Comparison of ENCODE assay signal across 12 cellular contexts in genomic region chr13:83878691-83879410, GRCh38. TPM values are rescaled to one million over a fixed set of nuclear protein-coding genes. Genes with fewer than 3 reads are reported as not detected.
DNase-seq lines count a peak whose midpoint lies in the region; ATAC-seq and TF ChIP-seq lines count a peak whose summit lies in the region.
"Had no signal": no experiment of that assay in that cellular context is flagged by ENCODE, and none has a peak within 500 bp of the region (broad histone marks: within the 10 kb centered on the region; RNA-seq: fewer than 3 reads in every experiment).

No MANE protein-coding gene starts in this region.

- peaks cover 8% of the 10 kb centered on the region for H3K36me3 Mint-ChIP-seq in brain

- H3K4me3 ChIP-seq in HUES6 (ENCODE audit: low read depth, low read length): peak overlapping the region; percentile 60
- H3K4me3 ChIP-seq: right lobe of liver had no signal

- no peaks in the 10 kb centered on the region for H3K36me3 ChIP-seq in HUES6 (ENCODE audit: control insufficient read depth, insufficient read depth, low read length)
- H3K36me3 ChIP-seq: right lobe of liver had no signal

- H3K9me3 Mint-ChIP-seq in brain: peaks cover 0 to 26% (median 4%) of the 10 kb centered on the region in 5 experiments
- no peaks in the 10 kb centered on the region for H3K9me3 Mint-ChIP-seq in stimulated activated naive CD8-positive, alpha-beta T cell treated with anti-CD3 and anti-CD28 coated beads, Interleukin-15, amount 100 ng/mL, for 72 hours

- DNase-seq in islet precursor cell: peak; percentile 58
- DNase-seq in stimulated activated naive CD8-positive, alpha-beta T cell treated with anti-CD3 and anti-CD28 coated beads, Interleukin-15, amount 100 ng/mL, for 72 hours: no peak
- no peak for DNase-seq in SHP77 treated with DMSO at 0.1 percent for 48 hours (lab: John Stamatoyannopoulos, UW)
- no peak for DNase-seq in NCI-H1694 (lab: John Stamatoyannopoulos, UW)
- DNase-seq: activated CD4-positive, alpha-beta T cell treated with anti-CD3 and anti-CD28 coated beads, Interleukin-2, amount 50 U/mL, for 1 hour; cerebellar nuclear complex; right lobe of liver; stimulated activated naive CD4-positive, alpha-beta T cell had no signal

- peaks cover 27% of the 10 kb centered on the region; the same call in 1 of the 2 replicates for H3K4me1 ChIP-seq in HUES6 (ENCODE audit: control insufficient read depth, insufficient read depth, low read length)
- H3K4me1 ChIP-seq: right lobe of liver had no signal

- H3K27me3 ChIP-seq in HUES6 (ENCODE audit: control insufficient read depth, insufficient read depth, low read length): peaks cover 72% of the 10 kb centered on the region

- peaks cover 56% of the 10 kb centered on the region for H3K4me1 Mint-ChIP-seq in brain
- peaks cover 34% of the 10 kb centered on the region for H3K4me1 Mint-ChIP-seq in stimulated activated naive CD8-positive, alpha-beta T cell treated with anti-CD3 and anti-CD28 coated beads, Interleukin-15, amount 100 ng/mL, for 72 hours

- H3K27ac Mint-ChIP-seq in brain: peak overlapping the region in 4 of 5 experiments; percentile 19 to 96 (median 60)
- H3K27ac Mint-ChIP-seq in stimulated activated naive CD8-positive, alpha-beta T cell treated with anti-CD3 and anti-CD28 coated beads, Interleukin-15, amount 100 ng/mL, for 72 hours: no peak overlapping the region

- H3K9me3 ChIP-seq in HUES6 (ENCODE audit: control insufficient read depth, insufficient read depth, low read depth, low read length): no peaks in the 10 kb centered on the region
- H3K9me3 ChIP-seq: right lobe of liver had no signal

- no peak for ATAC-seq in stimulated activated naive CD8-positive, alpha-beta T cell treated with anti-CD3 and anti-CD28 coated beads, Interleukin-15, amount 100 ng/mL, for 72 hours
- no peak for ATAC-seq in HG02852 (IDR thresholded peaks at IDR 0.05; ENCODE audit: unreplicated experiment)
- ATAC-seq: right lobe of liver had no signal

- peak overlapping the region; percentile 79 to 98 (median 95) for H3K4me3 Mint-ChIP-seq in brain
- peak overlapping the region; percentile 35 to 64 for H3K4me3 Mint-ChIP-seq in stimulated activated naive CD8-positive, alpha-beta T cell treated with anti-CD3 and anti-CD28 coated beads, Interleukin-15, amount 100 ng/mL, for 72 hours

- H3K27me3 Mint-ChIP-seq in brain: peaks cover 37% of the 10 kb centered on the region
- H3K27me3 Mint-ChIP-seq in stimulated activated naive CD8-positive, alpha-beta T cell treated with anti-CD3 and anti-CD28 coated beads, Interleukin-15, amount 100 ng/mL, for 72 hours: peaks cover 62% of the 10 kb centered on the region

- no peak overlapping the region for H3K9ac ChIP-seq in HUES6 (ENCODE audit: low read length)

- TF ChIP-seq CTCF in brain (conservative IDR thresholded peaks at IDR 0.05): no peak

- no peak overlapping the region for H3K27ac ChIP-seq in HUES6 (ENCODE audit: low read depth, low read length)
- H3K27ac ChIP-seq: right lobe of liver, RWPE1 had no signal

RNA-seq across cellular contexts. Expression of gene SLITRK1, which starts 3.4 kb away (rescaled TPM):
- polyA plus RNA-seq in brain (ENCODE audit: insufficient read depth, low read depth, low replicate concordance): 4.5 TPM

Comparison
In these comparisons a context has a peak if more than half of its experiments do, and no peak if none do; other contexts are left out.
1. H3K27ac Mint-ChIP-seq: peak in brain (4 of 5); none in stimulated activated naive CD8-positive, alpha-beta T cell treated with anti-CD3 and anti-CD28 coated beads, Interleukin-15, amount 100 ng/mL, for 72 hours (0 of 2).